8 cellular contexts compared by ENCODE assay signal in genomic region chr6:32113386-32114352, GRCh38. TPM values are rescaled to one million over a fixed set of nuclear protein-coding genes. Genes with fewer than 3 reads are reported as not detected.
A peak's percentile ranks its signal among the peaks of the same experiment; 100 is the strongest.
DNase-seq lines count a peak whose midpoint lies in the region; ATAC-seq and TF ChIP-seq lines count a peak whose summit lies in the region.

No MANE protein-coding gene starts in this region.

- peaks cover 8% of the 10 kb centered on the region for H3K4me1 Mint-ChIP-seq in WTC11
- peaks cover 7% of the 10 kb centered on the region for H3K4me1 Mint-ChIP-seq in activated CD4-positive, alpha-beta T cell treated with anti-CD3 and anti-CD28 coated beads, Interleukin-2, amount 10 ng/mL, durations not matched to agents 7 days and 5 days
- no peaks in the 10 kb centered on the region for H3K4me1 Mint-ChIP-seq in activated CD8-positive, alpha-beta memory T cell treated with anti-CD3 and anti-CD28 coated beads, Interleukin-2, amount 10 ng/mL, durations not matched to agents 7 days and 5 days

- TF ChIP-seq CTCF in WTC11 (IDR thresholded peaks at IDR 0.05) = no peak
- no peak for TF ChIP-seq CTCF in GM13976 (IDR thresholded peaks at IDR 0.05; ENCODE audit: borderline replicate concordance, control extremely low read depth, extremely low read depth, insufficient read depth, missing control alignments)

- H3K36me3 Mint-ChIP-seq in WTC11 = peaks cover 10% of the 10 kb centered on the region; the same call in 1 of the 2 replicates
- H3K36me3 Mint-ChIP-seq in activated CD4-positive, alpha-beta T cell treated with anti-CD3 and anti-CD28 coated beads, Interleukin-2, amount 10 ng/mL, durations not matched to agents 7 days and 5 days (ENCODE audit: low read depth) = peaks cover 15% of the 10 kb centered on the region
- peaks cover 15% of the 10 kb centered on the region for H3K36me3 Mint-ChIP-seq in activated CD8-positive, alpha-beta memory T cell treated with anti-CD3 and anti-CD28 coated beads, Interleukin-2, amount 10 ng/mL, durations not matched to agents 7 days and 5 days

- DNase-seq in ELF-1 (ENCODE audit: low read depth, low spot score) (peak; percentile 66), WTC11 (ENCODE audit: low spot score) (peak; percentile 70), globus pallidus (ENCODE audit: low spot score) (peak; percentile 72), nucleus accumbens (lab: John Stamatoyannopoulos, UW) (peak in 44 of 56 donors; percentile 5 to 76 (median 41)), GM13976 (ENCODE audit: low spot score) (no peak)
- no peak for DNase-seq in activated CD4-positive, alpha-beta T cell treated with anti-CD3 and anti-CD28 coated beads, Interleukin-2, amount 10 ng/mL, durations not matched to agents 7 days and 5 days
- DNase-seq in activated CD8-positive, alpha-beta memory T cell treated with anti-CD3 and anti-CD28 coated beads, Interleukin-2, amount 10 ng/mL, durations not matched to agents 7 days and 5 days = no peak

- H3K27ac Mint-ChIP-seq in WTC11 = 0 out of 2 replicates have a peak overlapping the region, but pooled peaks have one; percentile 27
- no peak overlapping the region for H3K27ac Mint-ChIP-seq in activated CD4-positive, alpha-beta T cell treated with anti-CD3 and anti-CD28 coated beads, Interleukin-2, amount 10 ng/mL, durations not matched to agents 7 days and 5 days
- H3K27ac Mint-ChIP-seq in activated CD8-positive, alpha-beta memory T cell treated with anti-CD3 and anti-CD28 coated beads, Interleukin-2, amount 10 ng/mL, durations not matched to agents 7 days and 5 days = no peak overlapping the region

- POLR2A ChIA-PET in WTC11 (lab: Charles Lee) = no interaction called here
- POLR2A ChIA-PET in activated CD4-positive, alpha-beta T cell treated with anti-CD3 and anti-CD28 coated beads, Interleukin-2, amount 10 ng/mL, durations not matched to agents 7 days and 5 days (lab: Charles Lee) = no interaction called here

- H3K27me3 Mint-ChIP-seq in WTC11 (ENCODE audit: low read depth) = peaks cover 5% of the 10 kb centered on the region
- peaks cover 10% of the 10 kb centered on the region for H3K27me3 Mint-ChIP-seq in activated CD4-positive, alpha-beta T cell treated with anti-CD3 and anti-CD28 coated beads, Interleukin-2, amount 10 ng/mL, durations not matched to agents 7 days and 5 days
- peaks cover 5% of the 10 kb centered on the region for H3K27me3 Mint-ChIP-seq in activated CD8-positive, alpha-beta memory T cell treated with anti-CD3 and anti-CD28 coated beads, Interleukin-2, amount 10 ng/mL, durations not matched to agents 7 days and 5 days

- in situ Hi-C loops in GM13976 (cut with MboI; ENCODE audit: low sequenced_read_pairs, unreplicated experiment) = no loop called here

- CTCF ChIA-PET in WTC11 (lab: Charles Lee) = interaction anchor here (0.7 to 6.3 kb wide), 5 partner anchors 15 to 67 kb away, joined by 3 to 38 read pairs (median 6); partner anchors contain the start of gene ATF6B
- CTCF ChIA-PET in activated CD4-positive, alpha-beta T cell treated with anti-CD3 and anti-CD28 coated beads, Interleukin-2, amount 10 ng/mL, durations not matched to agents 7 days and 5 days (lab: Charles Lee) = interaction anchor here (0.7 kb wide), 1 partner anchor 12 kb away, joined by 4 read pairs; no protein-coding TSS in a partner anchor
- CTCF ChIA-PET in activated CD8-positive, alpha-beta memory T cell treated with anti-CD3 and anti-CD28 coated beads, Interleukin-2, amount 10 ng/mL, durations not matched to agents 7 days and 5 days (lab: Charles Lee) = no interaction called here

- H3K9me3 Mint-ChIP-seq in WTC11 = no peaks in the 10 kb centered on the region
- H3K9me3 Mint-ChIP-seq in activated CD4-positive, alpha-beta T cell treated with anti-CD3 and anti-CD28 coated beads, Interleukin-2, amount 10 ng/mL, durations not matched to agents 7 days and 5 days = no peaks in the 10 kb centered on the region
- no peaks in the 10 kb centered on the region for H3K9me3 Mint-ChIP-seq in activated CD8-positive, alpha-beta memory T cell treated with anti-CD3 and anti-CD28 coated beads, Interleukin-2, amount 10 ng/mL, durations not matched to agents 7 days and 5 days (ENCODE audit: low read depth)

- ATAC-seq in WTC11 (peak; percentile 66), HG03280 (IDR thresholded peaks at IDR 0.05; ENCODE audit: unreplicated experiment) (no peak)
- no peak for ATAC-seq in activated CD8-positive, alpha-beta memory T cell treated with anti-CD3 and anti-CD28 coated beads, Interleukin-2, amount 10 ng/mL, durations not matched to agents 7 days and 5 days

- H3K4me3 Mint-ChIP-seq in WTC11 = no peak overlapping the region
- H3K4me3 Mint-ChIP-seq in activated CD4-positive, alpha-beta T cell treated with anti-CD3 and anti-CD28 coated beads, Interleukin-2, amount 10 ng/mL, durations not matched to agents 7 days and 5 days = no peak overlapping the region
- no peak overlapping the region for H3K4me3 Mint-ChIP-seq in activated CD8-positive, alpha-beta memory T cell treated with anti-CD3 and anti-CD28 coated beads, Interleukin-2, amount 10 ng/mL, durations not matched to agents 7 days and 5 days

TF ChIP-seq in WTC11, 78 proteins besides CTCF, POLR2A, EP300 and RAD21:
- TF ChIP-seq ATF2 (CRISPR knock-in tag; IDR thresholded peaks at IDR 0.05; ENCODE audit: borderline replicate concordance, low read depth) = no peak
- TF ChIP-seq ZNF396 (CRISPR knock-in tag; IDR thresholded peaks at IDR 0.05; ENCODE audit: borderline replicate concordance) = no peak
- no peak for TF ChIP-seq ZNF423 (CRISPR knock-in tag; IDR thresholded peaks at IDR 0.05)
- TF ChIP-seq ZBTB43 (CRISPR knock-in tag; IDR thresholded peaks at IDR 0.05) = no peak
- TF ChIP-seq ZNF138 (CRISPR knock-in tag; conservative IDR thresholded peaks at IDR 0.05) = no peak

RNA-seq across cellular contexts. Expression of gene TNXB, which starts 4.5 kb away (rescaled TPM):
- total RNA-seq in WTC11 (2021) = 6.4 to 10.9 TPM (median 9.0 TPM) in 3 replicates
- total RNA-seq in activated CD4-positive, alpha-beta T cell treated with anti-CD3 and anti-CD28 coated beads, Interleukin-2, amount 10 ng/mL, durations not matched to agents 7 days and 5 days = 1 to 10 TPM; 3.9 to 6.7 TPM
- 1 to 10 TPM; 3.1 to 5.5 TPM for total RNA-seq in activated CD8-positive, alpha-beta memory T cell treated with anti-CD3 and anti-CD28 coated beads, Interleukin-2, amount 10 ng/mL, durations not matched to agents 7 days and 5 days

RNA-seq across cellular contexts. Expression of gene ATF6B, which starts 14.4 kb away (rescaled TPM):
- total RNA-seq in WTC11 (2021) = 46.1 to 49.1 TPM (median 47.5 TPM) in 3 replicates
- 100 to 1,000 TPM; 141 to 142 TPM for total RNA-seq in activated CD4-positive, alpha-beta T cell treated with anti-CD3 and anti-CD28 coated beads, Interleukin-2, amount 10 ng/mL, durations not matched to agents 7 days and 5 days
- 100 to 1,000 TPM; 119 to 135 TPM for total RNA-seq in activated CD8-positive, alpha-beta memory T cell treated with anti-CD3 and anti-CD28 coated beads, Interleukin-2, amount 10 ng/mL, durations not matched to agents 7 days and 5 days

RNA-seq across cellular contexts. Expression of gene FKBPL, which starts 16.4 kb away (rescaled TPM):
- total RNA-seq in WTC11 (2021) = 8.2 to 9.0 TPM (median 8.4 TPM) in 3 replicates
- 1 to 10 TPM; 6.6 to 7.8 TPM for total RNA-seq in activated CD4-positive, alpha-beta T cell treated with anti-CD3 and anti-CD28 coated beads, Interleukin-2, amount 10 ng/mL, durations not matched to agents 7 days and 5 days
- total RNA-seq in activated CD8-positive, alpha-beta memory T cell treated with anti-CD3 and anti-CD28 coated beads, Interleukin-2, amount 10 ng/mL, durations not matched to agents 7 days and 5 days = 1 to 10 TPM; 7.4 to 7.9 TPM

RNA-seq across cellular contexts. Expression of gene PRRT1, which starts 38.1 kb away (rescaled TPM):
- total RNA-seq in WTC11 (2021) = 1.4 to 2.2 TPM (median 1.6 TPM) in 3 replicates
- under 1 TPM; 0.17 to 0.23 TPM for total RNA-seq in activated CD4-positive, alpha-beta T cell treated with anti-CD3 and anti-CD28 coated beads, Interleukin-2, amount 10 ng/mL, durations not matched to agents 7 days and 5 days
- under 1 TPM; 0.23 to 0.28 TPM for total RNA-seq in activated CD8-positive, alpha-beta memory T cell treated with anti-CD3 and anti-CD28 coated beads, Interleukin-2, amount 10 ng/mL, durations not matched to agents 7 days and 5 days

RNA-seq across cellular contexts. Expression of gene PPT2, which starts 40.3 kb away (rescaled TPM):
- total RNA-seq in WTC11 (2021) = 30.0 to 33.8 TPM (median 31.6 TPM) in 3 replicates
- 1 to 10 TPM; 8.3 to 9.2 TPM for total RNA-seq in activated CD4-positive, alpha-beta T cell treated with anti-CD3 and anti-CD28 coated beads, Interleukin-2, amount 10 ng/mL, durations not matched to agents 7 days and 5 days
- 10 to 100 TPM; 13.9 to 21.9 TPM for total RNA-seq in activated CD8-positive, alpha-beta memory T cell treated with anti-CD3 and anti-CD28 coated beads, Interleukin-2, amount 10 ng/mL, durations not matched to agents 7 days and 5 days

Comparison
In these comparisons a context has a peak if more than half of its experiments do, and no peak if none do; other contexts are left out.
1. DNase-seq: peak in ELF-1 (single experiment), WTC11 (single experiment), globus pallidus (single experiment) and nucleus accumbens (44 of 56); none in GM13976 (single experiment), activated CD4-positive, alpha-beta T cell treated with anti-CD3 and anti-CD28 coated beads, Interleukin-2, amount 10 ng/mL, durations not matched to agents 7 days and 5 days (single experiment) and activated CD8-positive, alpha-beta memory T cell treated with anti-CD3 and anti-CD28 coated beads, Interleukin-2, amount 10 ng/mL, durations not matched to agents 7 days and 5 days (single experiment).